8 cellular contexts compared by ENCODE assay signal in the genomic region with DNA sequence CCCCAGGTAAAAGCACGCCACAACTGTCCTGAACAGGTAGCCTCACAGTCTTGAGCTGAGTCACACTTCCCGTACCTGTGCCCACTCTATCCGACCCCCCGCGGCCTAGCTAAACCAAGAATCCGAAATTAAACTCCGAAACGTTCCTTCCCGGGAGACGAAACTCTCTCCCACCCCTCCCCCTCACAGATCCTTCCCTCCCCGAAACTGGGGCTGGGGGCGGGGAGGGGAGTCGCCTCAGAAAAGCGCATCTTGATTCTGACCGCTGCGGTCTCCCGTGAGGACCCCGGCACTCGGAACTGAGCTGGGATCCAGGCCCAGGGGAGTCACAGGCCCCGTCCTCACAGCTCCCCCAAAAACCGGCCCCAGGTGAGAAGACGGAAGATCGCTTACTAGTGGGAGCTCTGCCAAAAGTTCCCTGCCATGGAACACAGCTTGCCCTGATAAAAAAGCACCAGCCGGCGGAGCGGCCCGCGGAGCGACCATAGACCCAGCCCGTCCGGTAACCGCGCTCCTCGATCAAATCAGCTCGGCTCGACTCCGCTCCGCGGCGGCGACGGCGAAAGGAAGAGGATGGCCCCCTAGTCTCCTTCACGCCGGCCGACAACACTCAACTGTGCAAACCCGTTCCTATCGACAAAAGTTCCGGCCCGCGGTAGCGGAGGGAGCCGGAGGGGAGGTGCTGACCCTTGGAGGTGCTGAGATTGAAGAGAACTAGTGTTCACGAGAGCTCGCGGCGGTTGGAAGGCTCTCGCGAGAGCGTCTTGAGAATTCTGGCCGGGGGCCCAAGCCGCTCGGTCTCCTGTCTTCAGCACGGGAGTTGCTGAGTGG. TPM values are rescaled to one million over a fixed set of nuclear protein-coding genes. Genes with fewer than 3 reads are reported as not detected.
DNase-seq lines count a peak whose midpoint lies in the region; ATAC-seq, FAIRE-seq and TF ChIP-seq lines count a peak whose summit lies in the region.

A gene with protein sequence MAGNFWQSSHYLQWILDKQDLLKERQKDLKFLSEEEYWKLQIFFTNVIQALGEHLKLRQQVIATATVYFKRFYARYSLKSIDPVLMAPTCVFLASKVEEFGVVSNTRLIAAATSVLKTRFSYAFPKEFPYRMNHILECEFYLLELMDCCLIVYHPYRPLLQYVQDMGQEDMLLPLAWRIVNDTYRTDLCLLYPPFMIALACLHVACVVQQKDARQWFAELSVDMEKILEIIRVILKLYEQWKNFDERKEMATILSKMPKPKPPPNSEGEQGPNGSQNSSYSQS (minus strand): TSS at position 558 of the 831 bp plus-strand sequence. CDS start 133 bp downstream, at position 425.

- FAIRE-seq in D721Med (lab: Jason Lieb, UNC): peak; percentile 74

- peak; percentile 98 for ATAC-seq in GM21515 (IDR thresholded peaks at IDR 0.05; ENCODE audit: unreplicated experiment)

- no peak for TF ChIP-seq CTCF in D721Med (IDR thresholded peaks at IDR 0.05; ENCODE audit: insufficient read depth, missing control alignments)
- TF ChIP-seq CTCF in epithelial cell of proximal tubule (conservative IDR thresholded peaks at IDR 0.05; ENCODE audit: low read depth, low read length): no peak

- H3K4me3 ChIP-seq in epithelial cell of proximal tubule (ENCODE audit: low read depth, low read length): peak within 1 kb of the TSS; percentile 96

- DNase-seq in D721Med (ENCODE audit: insufficient read length, low spot score): peak; percentile 76
- peak; percentile 85 for DNase-seq in HuH-7 (ENCODE audit: low spot score)
- peak; percentile 92 for DNase-seq in OCI-M2 (lab: John Stamatoyannopoulos, UW; ENCODE audit: unreplicated experiment)
- DNase-seq in activated T-cell treated with anti-CD3 and anti-CD28 coated beads for 48 hours (ENCODE audit: low read depth): peak; percentile 89
- DNase-seq in epithelial cell of proximal tubule (ENCODE audit: low read depth): peak; percentile 80
- DNase-seq in mucosa of gallbladder (ENCODE audit: low spot score): peak; percentile 94
- DNase-seq in stimulated activated CD8-positive, alpha-beta memory T cell treated with anti-CD3 and anti-CD28 coated beads, Interleukin-4, amount 100 ng/mL, for 4 hours (ENCODE audit: low read depth in 2 of 2, low spot score in 1 of 2): peak; percentile 75 to 83

RNA-seq across cellular contexts. Expression of the gene that starts here (rescaled TPM):
- total RNA-seq in epithelial cell of proximal tubule (84.9 and 130 TPM in 2 replicates), mucosa of gallbladder (78.5 TPM)

Comparison
In these comparisons a context has a peak if more than half of its experiments do, and no peak if none do; other contexts are left out.
1. Peak in every context shown above with its lines: DNase-seq, ATAC-seq and H3K4me3 ChIP-seq.